ENCODE assay signal across 20 cellular contexts in the genomic region with DNA sequence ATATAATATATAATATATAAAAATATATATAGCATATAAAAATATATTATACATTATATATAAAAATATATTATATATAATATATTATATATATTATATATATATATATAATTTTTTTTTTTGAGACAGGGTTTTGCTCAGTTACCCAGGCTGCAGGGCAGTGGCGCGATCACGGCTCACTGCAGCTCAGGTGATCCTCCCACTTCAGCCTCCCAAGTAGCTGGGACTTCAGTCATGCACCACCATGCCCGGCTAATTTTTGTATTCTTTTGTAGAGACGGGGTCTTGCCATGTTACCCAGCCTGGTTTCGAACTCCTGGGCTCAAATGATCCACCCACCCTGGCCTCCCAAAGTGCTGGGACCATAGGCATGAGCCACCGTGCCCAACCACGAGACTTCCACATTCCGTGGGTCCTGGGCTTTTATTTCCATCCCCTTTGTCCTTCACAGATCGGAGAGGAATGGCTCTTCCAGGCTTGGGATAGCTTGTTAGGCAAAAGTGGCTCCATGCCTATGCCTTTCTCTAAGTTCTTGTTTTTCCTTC.
"Had no signal": no experiment of that assay in that cellular context is flagged by ENCODE, and none has a peak within 500 bp of the region (broad histone marks: within the 10 kb centered on the region; RNA-seq: fewer than 3 reads in every experiment).

No MANE protein-coding gene starts in this region.

- H3K27ac ChIP-seq: ascending aorta, esophagus muscularis mucosa, gastroesophageal sphincter, parathyroid adenoma, stomach had no signal

- ATAC-seq: gastroesophageal sphincter; natural killer cell treated with Interleukin-12 subunit alpha and Interleukin-12 subunit beta and Interleukin-15 and Interleukin-18, amount 100 ng/mL, for 72 hours had no signal

- H3K27me3 Mint-ChIP-seq: natural killer cell treated with Interleukin-12 subunit alpha and Interleukin-12 subunit beta and Interleukin-15 and Interleukin-18, amount 100 ng/mL, for 72 hours had no signal

- H3K9me3 Mint-ChIP-seq: dendritic cell treated with granulocyte-macrophage colony-stimulating factor and Interleukin-4, amounts not matched to agents 40 ng/mL and 50 ng/mL, for 4 days; mesothelial cell of epicardium; natural killer cell treated with Interleukin-12 subunit alpha and Interleukin-12 subunit beta and Interleukin-15 and Interleukin-18, amount 100 ng/mL, for 72 hours; T-helper 2 cell treated with Interferon-gamma antibody and Interleukin-4, amounts not matched to agents 5 μg/mL and 100 μg/mL, for 36 hours had no signal

- DNase-seq: activated CD4-positive, alpha-beta T cell treated with anti-CD3 and anti-CD28 coated beads, Interleukin-2, amount 50 U/mL, for 4 hours; activated naive CD4-positive, alpha-beta T cell; activated T-cell treated with anti-CD3 and anti-CD28 coated beads for 4 hours; effector CD8-positive, alpha-beta T cell; retina; SK-N-SH; stimulated activated CD4-positive, alpha-beta T cell treated with anti-CD3 and anti-CD28 coated beads, Interleukin-2, amount 100 ng/mL, for 48 hours; stomach; trophoblast cell had no signal

- H3K27me3 ChIP-seq: ascending aorta, esophagus muscularis mucosa, gastroesophageal sphincter, stomach had no signal

- H3K4me2 ChIP-seq: SK-N-SH had no signal

- H3K27ac Mint-ChIP-seq: dendritic cell treated with granulocyte-macrophage colony-stimulating factor and Interleukin-4, amounts not matched to agents 40 ng/mL and 50 ng/mL, for 4 days; mesothelial cell of epicardium; natural killer cell treated with Interleukin-12 subunit alpha and Interleukin-12 subunit beta and Interleukin-15 and Interleukin-18, amount 100 ng/mL, for 72 hours; T-helper 2 cell treated with Interferon-gamma antibody and Interleukin-4, amounts not matched to agents 5 μg/mL and 100 μg/mL, for 36 hours had no signal

- H3K4me1 ChIP-seq: parathyroid adenoma had no signal

- H3K9ac ChIP-seq: parathyroid adenoma, SK-N-SH had no signal

- H3K36me3 ChIP-seq: ascending aorta, esophagus muscularis mucosa, gastroesophageal sphincter, stomach had no signal

- FAIRE-seq: endothelial cell of umbilical vein, TTC549 had no signal

- H3K9me3 ChIP-seq: ascending aorta, esophagus muscularis mucosa, gastroesophageal sphincter, SK-N-SH, stomach had no signal

- H3K36me3 Mint-ChIP-seq: mesothelial cell of epicardium; natural killer cell treated with Interleukin-12 subunit alpha and Interleukin-12 subunit beta and Interleukin-15 and Interleukin-18, amount 100 ng/mL, for 72 hours had no signal

- H3K4me3 Mint-ChIP-seq: dendritic cell treated with granulocyte-macrophage colony-stimulating factor and Interleukin-4, amounts not matched to agents 40 ng/mL and 50 ng/mL, for 4 days; mesothelial cell of epicardium; natural killer cell treated with Interleukin-12 subunit alpha and Interleukin-12 subunit beta and Interleukin-15 and Interleukin-18, amount 100 ng/mL, for 72 hours; T-helper 2 cell treated with Interferon-gamma antibody and Interleukin-4, amounts not matched to agents 5 μg/mL and 100 μg/mL, for 36 hours had no signal

- H3K79me2 ChIP-seq: parathyroid adenoma had no signal

- H3K4me3 ChIP-seq: ascending aorta, esophagus muscularis mucosa, gastroesophageal sphincter, lung, stomach had no signal

- H2AFZ ChIP-seq: parathyroid adenoma had no signal
